6 cellular contexts compared by ENCODE assay signal in the genomic region with DNA sequence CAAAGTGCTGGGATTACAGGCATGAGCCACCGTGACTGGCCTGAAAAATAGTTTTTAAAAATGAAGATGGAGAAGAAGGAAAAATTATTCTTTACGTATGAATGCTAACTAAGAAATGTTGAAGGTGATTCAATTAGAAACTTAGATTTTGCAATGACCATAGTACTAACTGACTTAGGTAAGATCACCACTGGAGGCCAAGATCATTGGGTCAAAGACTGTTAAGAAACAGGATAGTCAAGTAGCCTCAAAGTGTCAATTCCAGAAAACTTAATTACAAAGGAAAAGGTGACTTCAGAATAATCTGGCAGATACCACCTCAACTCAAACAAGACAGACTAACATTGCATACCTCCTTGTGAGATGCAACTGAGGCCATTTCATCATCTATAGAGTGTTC.
"Had no signal": no experiment of that assay in that cellular context is flagged by ENCODE, and none has a peak within 500 bp of the region (broad histone marks: within the 10 kb centered on the region; RNA-seq: fewer than 3 reads in every experiment).

No MANE protein-coding gene starts in this region.

- H3K4me3 Mint-ChIP-seq: IgD-negative memory B cell had no signal

- H3K27ac Mint-ChIP-seq: IgD-negative memory B cell had no signal

- H3K9me3 Mint-ChIP-seq: IgD-negative memory B cell had no signal

- ATAC-seq: HepG2, K562 had no signal

- H3K36me3 Mint-ChIP-seq: IgD-negative memory B cell had no signal

- DNase-seq: IMR-90, KBM-7, KG1 had no signal

- H3K4me1 Mint-ChIP-seq: IgD-negative memory B cell had no signal
